Comparison of ENCODE assay signal across 8 cellular contexts in the genomic region with DNA sequence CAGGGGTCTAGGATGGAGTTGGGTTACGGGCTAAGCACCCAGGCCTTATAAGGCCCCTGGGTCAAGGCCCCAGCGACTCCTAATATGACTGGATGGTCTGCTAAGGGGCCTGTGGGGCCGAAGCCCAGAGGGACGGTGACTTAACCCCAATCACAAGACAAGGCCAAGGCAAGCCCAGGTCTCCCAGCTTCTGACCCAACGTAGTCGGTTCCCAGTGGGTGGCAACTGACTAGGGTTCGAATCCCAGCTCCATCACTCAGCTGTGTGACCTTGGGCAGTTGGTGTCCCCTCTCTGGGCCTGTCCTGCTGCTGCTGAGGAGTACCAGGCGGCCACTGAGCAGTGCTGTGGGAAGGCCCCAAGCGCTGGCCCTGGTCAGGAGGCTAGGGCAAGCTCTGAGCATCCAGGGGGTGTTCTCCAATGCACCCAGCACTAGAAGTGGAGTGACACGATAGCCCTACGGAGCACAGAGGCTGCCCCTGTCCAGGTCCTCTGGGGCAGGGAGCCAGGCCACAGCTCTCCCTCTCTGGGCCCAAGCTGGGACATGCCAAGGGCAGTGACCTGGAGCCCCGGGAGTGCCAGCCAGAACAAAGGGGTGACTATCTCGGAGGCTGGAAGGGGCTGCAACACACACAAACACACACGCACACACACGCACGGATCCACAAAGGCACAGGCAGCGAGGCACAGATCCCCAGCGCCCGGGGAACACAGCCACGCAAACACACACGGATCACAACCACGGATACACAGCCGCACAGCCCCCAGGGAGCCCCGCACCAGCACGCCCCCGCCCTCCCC. TPM values are rescaled to one million over a fixed set of nuclear protein-coding genes. Genes with fewer than 3 reads are reported as not detected.
DNase-seq lines count a peak whose midpoint lies in the region; ATAC-seq, FAIRE-seq and TF ChIP-seq lines count a peak whose summit lies in the region.

No MANE protein-coding gene starts in this region.

- no peaks in the 10 kb centered on the region for H4K20me1 ChIP-seq in HCT116 (ENCODE audit: insufficient read depth)

- H3K4me1 ChIP-seq in HCT116 (ENCODE audit: control insufficient read depth in 1 of 2, insufficient read depth in 2 of 2, low read length in 2 of 2) (peaks cover 12 to 42% of the 10 kb centered on the region in 2 experiments), small intestine (ENCODE audit: control insufficient read depth in 2 of 2, insufficient read depth in 1 of 2, low read depth in 1 of 2, low read length in 1 of 2) (peaks cover 3% of the 10 kb centered on the region in 2 donors)

- DNase-seq in HCT116 (ENCODE audit: low read depth, low spot score) (no peak), astrocyte of the cerebellum (ENCODE audit: low read depth) (no peak), small intestine (peak; percentile 12), DMS114 treated with DMSO at 0.1 percent for 48 hours (lab: John Stamatoyannopoulos, UW; ENCODE audit: unreplicated experiment) (no peak)

- TF ChIP-seq RAD21 in HCT116 (IDR thresholded peaks at IDR 0.05; ENCODE audit: low read depth) = no peak

- no peak for TF ChIP-seq POLR2A in HCT116 (IDR thresholded peaks at IDR 0.05; ENCODE audit: borderline replicate concordance, extremely low read depth, insufficient read depth, insufficient read length)

- no peaks in the 10 kb centered on the region; the same call in 1 of the 2 replicates for H3K79me2 ChIP-seq in HCT116 (ENCODE audit: insufficient read depth, low read length)

- peak overlapping the region; percentile 70 for H3K9ac ChIP-seq in HCT116 (ENCODE audit: low read length)

- CTCF ChIA-PET in HCT116 (lab: Charles Lee) = interaction anchor here (1.0 kb wide), 1 partner anchor 41 kb away, joined by 3 read pairs; no protein-coding TSS in a partner anchor

- H3K4me2 ChIP-seq in HCT116 (ENCODE audit: low read length) = peak overlapping the region; percentile 89

- peak; percentile 35 for ATAC-seq in HCT116
- no peak for ATAC-seq in GM21825 (IDR thresholded peaks at IDR 0.05; ENCODE audit: unreplicated experiment)
- no peak for ATAC-seq in HG03354 (IDR thresholded peaks at IDR 0.05; ENCODE audit: poor library complexity, severe bottlenecking, unreplicated experiment)
- ATAC-seq in GM18868 (IDR thresholded peaks at IDR 0.05; ENCODE audit: unreplicated experiment) = no peak

- H3K4me3 ChIP-seq in HCT116 (replicated peaks in 1 of 2; ENCODE audit: low read depth in 1 of 2, low read length in 2 of 2) (peak overlapping the region; percentile 58 to 68), astrocyte of the cerebellum (ENCODE audit: low read depth, low read length) (peak overlapping the region; percentile 50), iPS-18c (ENCODE audit: insufficient read depth, low read depth, low read length) (peak overlapping the region; percentile 71), small intestine (ENCODE audit: low read depth in 1 of 2, low read length in 2 of 2) (peak overlapping the region in 1 of 2 donors; percentile 50)

- H3K27me3 ChIP-seq in HCT116 (ENCODE audit: insufficient read depth, low read length) = no peaks in the 10 kb centered on the region
- H3K27me3 ChIP-seq in small intestine (ENCODE audit: control insufficient read depth in 2 of 2, insufficient read depth in 2 of 2, low read length in 2 of 2) = no peaks in the 10 kb centered on the region

- no peaks in the 10 kb centered on the region for H3K9me2 ChIP-seq in HCT116 (ENCODE audit: insufficient read depth)

- in situ Hi-C loops in astrocyte of the cerebellum (cut with HindIII; ENCODE audit: low sequenced_read_pairs) = no loop called here

- intact Hi-C loops in HCT116 (cut with micrococcal nuclease) = no loop called here

- POLR2A ChIA-PET in HCT116 (lab: Charles Lee) = interaction anchor here (0.7 to 1.1 kb wide), 3 partner anchors 12 to 40 kb away, joined by 3 to 4 read pairs (median 3); partner anchors contain the start of gene ST6GALNAC4

- no peaks in the 10 kb centered on the region for H3K9me3 ChIP-seq in HCT116 (ENCODE audit: control insufficient read depth in 1 of 2, insufficient read depth in 1 of 2, low read depth in 1 of 2, low read length in 2 of 2)
- no peaks in the 10 kb centered on the region for H3K9me3 ChIP-seq in iPS-18c (ENCODE audit: control insufficient read depth, insufficient read depth, low read length)
- no peaks in the 10 kb centered on the region for H3K9me3 ChIP-seq in small intestine (ENCODE audit: control insufficient read depth, low read depth)

- 35 to 42% (median 36%) methylated on average over 19 to 26 of the region's 26 CpGs for WGBS in small intestine, 3 donors

- H3K36me3 ChIP-seq in HCT116 (ENCODE audit: control insufficient read depth in 1 of 2, insufficient read depth in 2 of 2, low read length in 2 of 2) (no peaks in the 10 kb centered on the region), small intestine (ENCODE audit: control insufficient read depth in 2 of 2, insufficient read depth in 2 of 2, low read length in 2 of 2) (no peaks in the 10 kb centered on the region)

- H3K27ac ChIP-seq in HCT116 (ENCODE audit: low read depth, low read length) (peak overlapping the region; percentile 45), small intestine (ENCODE audit: low read depth in 1 of 2, low read length in 1 of 2) (no peak overlapping the region)

- no peak for FAIRE-seq in small intestine (lab: Jason Lieb, UNC)

- no peak for TF ChIP-seq CTCF in HCT116 (IDR thresholded peaks at IDR 0.05 in 2 of 3, conservative IDR thresholded peaks at IDR 0.05 in 1 of 3; ENCODE audit: borderline replicate concordance in 1 of 3, insufficient read depth in 1 of 3, low read depth in 2 of 3, low read length in 2 of 3)
- TF ChIP-seq CTCF in astrocyte of the cerebellum (IDR thresholded peaks at IDR 0.05; ENCODE audit: low read depth, low read length, missing control alignments) = no peak

- H2AFZ ChIP-seq in HCT116 (ENCODE audit: low read depth, low read length, poor library complexity, severe bottlenecking) = no peak overlapping the region

- TSS peak; percentile 75 for BruUV-seq in HCT116 (replicated peaks; lab: Mats Ljungman, UMichigan)

- RAD21 ChIA-PET in HCT116 (lab: Charles Lee; ENCODE audit: low non-redundant PET in 1 of 2, low total read pairs in 2 of 2, uncharacterized antibody in 2 of 2, unreplicated experiment in 2 of 2) = no interaction called here

TF ChIP-seq in HCT116, 20 proteins besides CTCF, POLR2A, EP300 and RAD21:
- TF ChIP-seq ZFX (IDR thresholded peaks at IDR 0.05) (no peak), ELF1 (IDR thresholded peaks at IDR 0.05; ENCODE audit: borderline replicate concordance, low read depth) (no peak), ATF3 (IDR thresholded peaks at IDR 0.05) (no peak), YY1 (IDR thresholded peaks at IDR 0.05; ENCODE audit: extremely low read depth, insufficient replicate concordance, low read depth, low read length) (no peak)

RNA-seq across cellular contexts. Expression of gene AK1, which starts 0.5 kb away (rescaled TPM):
- 61.1 TPM for total RNA-seq in HCT116 (2021; ENCODE audit: unreplicated experiment)
- 70.6 and 74.2 TPM in 2 replicates for polyA plus RNA-seq in HCT116 (2012)
- polyA plus RNA-seq in small intestine = 10 to 100 TPM; 50.8 to 60.6 (median 52.5) TPM

RNA-seq across cellular contexts. Expression of gene ST6GALNAC6, which starts 22.4 kb away (rescaled TPM):
- 24.5 TPM for total RNA-seq in HCT116 (2021; ENCODE audit: unreplicated experiment)
- 22.9 and 25.0 TPM in 2 replicates for polyA plus RNA-seq in HCT116 (2012)
- 10 to 100 TPM in 2 of 3 donors, 1 to 10 TPM in 1; 2.2 to 31.8 (median 15.4) TPM for polyA plus RNA-seq in small intestine

RNA-seq across cellular contexts. Expression of gene ENG, which starts 22.5 kb away (rescaled TPM):
- 0.76 TPM for total RNA-seq in HCT116 (2021; ENCODE audit: unreplicated experiment)
- 2.2 and 3.6 TPM in 2 replicates for polyA plus RNA-seq in HCT116 (2012)
- 10 to 100 TPM in 1 of 3 donors, 1 to 10 TPM in 2; 3.1 to 84.0 (median 5.7) TPM for polyA plus RNA-seq in small intestine

RNA-seq across cellular contexts. Expression of gene ST6GALNAC4, which starts 39.9 kb away (rescaled TPM):
- total RNA-seq in HCT116 (2021; ENCODE audit: unreplicated experiment) = 49.4 TPM
- 45.7 and 58.2 TPM in 2 replicates for polyA plus RNA-seq in HCT116 (2012)
- 10 to 100 TPM; 20.4 to 34.7 (median 24.6) TPM for polyA plus RNA-seq in small intestine

RNA-seq across cellular contexts. Expression of gene PIP5KL1, which starts 53.6 kb away (rescaled TPM):
- total RNA-seq in HCT116 (2021; ENCODE audit: unreplicated experiment) = 37.6 TPM
- 35.7 and 36.0 TPM in 2 replicates for polyA plus RNA-seq in HCT116 (2012)
- under 1 TPM in 2 of 3 donors, not detected in 1; 0.60 to 0.81 TPM for polyA plus RNA-seq in small intestine
